Comparison of ENCODE assay signal across 8 cellular contexts in the genomic region with DNA sequence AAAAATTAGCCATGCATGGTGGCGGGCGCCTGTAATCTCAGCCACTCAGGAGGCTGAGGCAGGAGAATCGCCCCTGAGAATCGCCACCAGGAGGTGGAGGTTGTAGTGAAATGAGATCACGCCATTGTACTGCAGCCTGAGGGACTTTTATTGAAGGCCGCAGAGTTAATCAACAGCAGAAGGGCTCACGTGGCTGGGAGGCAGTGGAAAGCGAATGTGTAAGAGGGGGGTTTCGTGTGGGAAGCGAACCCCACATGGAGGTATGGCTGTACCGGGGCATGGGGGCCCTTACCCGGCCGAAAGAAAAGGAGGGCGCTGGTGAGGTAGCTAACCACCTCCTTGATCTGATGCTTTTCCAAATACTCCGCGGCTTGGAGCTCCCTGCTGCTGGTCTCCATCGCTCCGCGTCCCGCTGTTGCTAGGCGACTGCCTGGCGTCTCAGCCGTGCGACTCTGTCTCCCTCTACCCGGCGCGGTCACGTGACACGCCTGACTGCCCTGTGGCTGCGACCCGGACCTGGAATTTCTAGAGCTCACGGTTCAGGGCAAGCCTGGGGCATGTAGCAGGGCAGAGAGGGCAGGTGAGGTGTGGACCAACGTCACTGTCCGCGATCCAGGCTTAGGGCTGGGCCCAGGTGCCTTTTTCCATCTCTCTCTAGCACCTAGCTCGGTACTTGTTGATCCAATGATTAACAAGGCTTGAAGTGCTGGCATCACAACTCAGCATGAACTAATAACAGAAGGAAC. TPM values are rescaled to one million over a fixed set of nuclear protein-coding genes. Genes with fewer than 3 reads are reported as not detected.
DNase-seq lines count a peak whose midpoint lies in the region; ATAC-seq, FAIRE-seq and TF ChIP-seq lines count a peak whose summit lies in the region.

Gene EFCAB10 (minus strand): TSS at position 428 of the 746 bp plus-strand sequence. CDS start 30 bp downstream, at position 398.

- DNase-seq in Caki2 (ENCODE audit: low read depth) = peak; percentile 94
- DNase-seq in T-helper 9 cell = peak; percentile 16
- DNase-seq in chondrocyte (ENCODE audit: low spot score) = no peak
- peak; percentile 88 for DNase-seq in kidney
- peak; percentile 32 to 53 for DNase-seq in stimulated activated CD4-positive, alpha-beta T cell treated with anti-CD3 and anti-CD28 coated beads, Interleukin-15, amount 100 ng/mL, for 48 hours (ENCODE audit: low read depth in 2 of 2)
- no peak for DNase-seq in cortex of kidney (lab: John Stamatoyannopoulos, UW)

- FAIRE-seq in kidney (lab: Jason Lieb, UNC) = no peak

- H3K9ac ChIP-seq in HUES64 (ENCODE audit: low read depth, low read length) = peak within 1 kb of the TSS; percentile 40; the same call in 1 of the 2 replicates
- H3K9ac ChIP-seq in kidney (ENCODE audit: low read length in 2 of 2) = peak within 1 kb of the TSS in 1 of 2 donors; percentile 61

- H3K4me1 ChIP-seq in HUES64 (ENCODE audit: insufficient read depth, low read length) (peaks cover 7% of the 10 kb centered on the region; the same call in 1 of the 2 replicates), kidney (ENCODE audit: control insufficient read depth in 1 of 2, insufficient read depth in 1 of 2, low read depth in 1 of 2, low read length in 2 of 2) (peaks cover 0 to 4% of the 10 kb centered on the region in 2 donors)

- H3K27me3 Mint-ChIP-seq in chondrocyte (ENCODE audit: low read depth) = no peaks in the 10 kb centered on the region

- intact Hi-C loops in kidney (cut with DNase I) = no loop called here

- TF ChIP-seq CTCF in chondrocyte (IDR thresholded peaks at IDR 0.05) (no peak), kidney (IDR thresholded peaks at IDR 0.05; ENCODE audit: borderline replicate concordance, extremely low read depth, insufficient read depth) (peak; percentile 10)

- 0 out of 2 replicates have a peak, but pooled peaks cover 3% of the 10 kb centered on the region for H3K9me3 ChIP-seq in HUES64 (ENCODE audit: insufficient read depth, low read depth, low read length)
- no peaks in the 10 kb centered on the region for H3K9me3 ChIP-seq in kidney (ENCODE audit: control insufficient read depth in 1 of 2, low read length in 2 of 2)

- H3K27me3 ChIP-seq in HUES64 (ENCODE audit: insufficient read depth, low read length) = no peaks in the 10 kb centered on the region

- no peaks in the 10 kb centered on the region for H3K36me3 Mint-ChIP-seq in chondrocyte (ENCODE audit: low read depth)

- H3K27ac ChIP-seq in HUES64 (ENCODE audit: low read depth, low read length) (no peak within 1 kb of the TSS), kidney (ENCODE audit: low read depth in 2 of 2, low read length in 2 of 2) (no peak within 1 kb of the TSS)

- peak; percentile 85 for ATAC-seq in GM21360 (IDR thresholded peaks at IDR 0.05; ENCODE audit: unreplicated experiment)

- peaks cover 11% of the 10 kb centered on the region for H3K4me1 Mint-ChIP-seq in chondrocyte (ENCODE audit: low read depth)

- H3K9me3 Mint-ChIP-seq in chondrocyte (ENCODE audit: low read depth) = peaks cover 5% of the 10 kb centered on the region

- peak within 1 kb of the TSS; percentile 72 for H3K4me3 Mint-ChIP-seq in chondrocyte (ENCODE audit: unreplicated experiment)

- H3K36me3 ChIP-seq in HUES64 (ENCODE audit: insufficient read depth, low read length) (no peaks in the 10 kb centered on the region), kidney (ENCODE audit: control insufficient read depth in 1 of 2, insufficient read depth in 2 of 2, low read length in 2 of 2) (no peaks in the 10 kb centered on the region)

- 12% methylated on average over 36 of the region's 36 CpGs for WGBS in HUES64

- H3K4me3 ChIP-seq in HUES64 (ENCODE audit: low read length) = peak within 1 kb of the TSS; percentile 54
- peak within 1 kb of the TSS; percentile 58 to 63 for H3K4me3 ChIP-seq in kidney (ENCODE audit: low read length in 2 of 2)

- in situ Hi-C loops in Caki2 (cut with HindIII; ENCODE audit: low pct_unique_long_range_greater_than_20kb, low sequenced_read_pairs) = no loop called here

- no peak within 1 kb of the TSS for H3K27ac Mint-ChIP-seq in chondrocyte (ENCODE audit: unreplicated experiment)

RNA-seq across cellular contexts. Expression of gene EFCAB10, which starts in this region (rescaled TPM):
- 1.4 and 2.3 TPM in 2 replicates for total RNA-seq in Caki2 (2014; rRNA removed; shearing (Covaris generic); ENCODE audit: low replicate concordance)
- 1.7 TPM for polyA plus RNA-seq in HUES64 (2013, experiment 1 of 2)
- polyA plus RNA-seq in HUES64 (2013, experiment 2 of 2) = 3.4 TPM
- total RNA-seq in chondrocyte (not detected in 3 replicates), kidney (0.91 TPM)
- polyA plus RNA-seq in kidney (ENCODE audit: insufficient read depth, low read depth, low replicate concordance) = not detected

Comparison
In these comparisons a context has a peak if more than half of its experiments do, and no peak if none do; other contexts are left out.
1. Peak in DNase-seq and H3K4me3 ChIP-seq in kidney; RNA of the gene not detected or under 1 TPM.
2. DNase-seq: peak in Caki2 (single experiment), T-helper 9 cell (single experiment) and stimulated activated CD4-positive, alpha-beta T cell treated with anti-CD3 and anti-CD28 coated beads, Interleukin-15, amount 100 ng/mL, for 48 hours (2 of 2); none in chondrocyte (single experiment) and cortex of kidney (single experiment).